ENCODE assay signal across 9 cellular contexts in the genomic region with DNA sequence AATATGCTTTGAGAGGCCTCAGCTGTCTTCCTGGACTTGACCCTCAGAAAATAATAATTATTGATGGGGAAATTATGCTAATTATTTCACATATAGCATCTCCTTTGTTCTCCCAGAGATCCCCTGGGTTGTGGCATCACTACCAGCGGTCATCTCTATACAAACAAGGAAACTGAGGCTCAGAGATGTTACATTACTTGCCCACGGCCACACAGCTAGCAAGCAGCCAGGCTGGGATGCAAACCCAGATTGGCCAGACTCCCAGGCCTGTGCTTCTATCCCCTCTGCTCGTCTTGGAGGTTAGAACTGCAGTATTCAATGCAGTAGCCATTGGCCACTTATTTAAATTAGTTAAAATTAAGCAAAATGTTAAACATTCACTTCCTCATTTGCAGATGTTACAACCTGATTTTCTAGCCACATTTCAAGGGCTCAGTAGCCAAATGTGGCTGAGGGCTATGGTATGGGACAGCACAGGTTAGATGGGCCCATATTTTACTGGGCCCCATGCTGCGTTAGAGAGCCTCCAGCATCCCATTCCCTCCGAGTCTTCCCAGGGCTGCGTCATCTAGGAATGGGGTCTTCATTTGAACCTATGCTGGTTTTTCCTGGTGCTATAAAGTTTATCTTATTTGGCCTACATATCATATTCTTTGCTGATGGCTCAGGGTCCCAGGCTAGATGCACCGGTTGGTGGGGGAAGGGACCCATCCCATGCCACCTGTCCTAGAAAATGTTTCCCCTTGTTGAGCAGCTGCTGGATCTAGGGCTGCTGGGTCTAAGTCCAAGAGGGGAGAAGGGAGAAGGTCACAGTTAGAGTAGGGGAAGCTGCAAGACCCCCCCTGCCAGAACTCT. TPM values are rescaled to one million over a fixed set of nuclear protein-coding genes. Genes with fewer than 3 reads are reported as not detected.
DNase-seq lines count a peak whose midpoint lies in the region; ATAC-seq, FAIRE-seq and TF ChIP-seq lines count a peak whose summit lies in the region.
"Had no signal": no experiment of that assay in that cellular context is flagged by ENCODE, and none has a peak within 500 bp of the region (broad histone marks: within the 10 kb centered on the region; RNA-seq: fewer than 3 reads in every experiment).

No MANE protein-coding gene starts in this region.

- in situ Hi-C loops in GM12878 (cut with MboI): no loop called here

- no peaks in the 10 kb centered on the region for H4K20me1 ChIP-seq in Karpas-422 (ENCODE audit: insufficient read depth, low read depth, low read length)
- no peaks in the 10 kb centered on the region for H4K20me1 ChIP-seq in GM12878 (ENCODE audit: control insufficient read depth, insufficient read depth)

- CTCF ChIA-PET in GM12878 (lab: Yijun Ruan, JAX): interaction anchor here (1.0 to 2.3 kb wide), 4 partner anchors 10 to 39 kb away, joined by 3 to 12 read pairs (median 5); no protein-coding TSS in a partner anchor

- no peaks in the 10 kb centered on the region for H3K36me3 Mint-ChIP-seq in naive B cell

- no peak for FAIRE-seq in GM12878 (lab: Jason Lieb, UNC)

- H3K9me2 ChIP-seq in Karpas-422 (replicated peaks; ENCODE audit: insufficient read depth, low read length): no peaks in the 10 kb centered on the region

- H3K9me3 ChIP-seq in Karpas-422 (ENCODE audit: low read length) (no peaks in the 10 kb centered on the region), GM12878 (replicated peaks; ENCODE audit: control insufficient read depth, insufficient read depth, low read length) (no peaks in the 10 kb centered on the region)
- H3K9me3 ChIP-seq: gastroesophageal sphincter had no signal

- intact Hi-C loops in GM12878 (cut with micrococcal nuclease; ENCODE audit: unreplicated experiment): no loop called here

- H3K36me3 ChIP-seq in Karpas-422 (ENCODE audit: insufficient read depth, low read length) (no peaks in the 10 kb centered on the region), GM12878 (ENCODE audit: control insufficient read depth in 2 of 2, insufficient read depth in 2 of 2, low read length in 1 of 2) (peaks cover 0 to 8% of the 10 kb centered on the region in 2 experiments)

- H3K4me3 ChIP-seq in Karpas-422 (ENCODE audit: low read length): peak overlapping the region; percentile 87
- peak overlapping the region; percentile 100 for H3K4me3 ChIP-seq in GM12878

- H3K4me2 ChIP-seq in Karpas-422 (ENCODE audit: low read depth, low read length, poor library complexity, severe bottlenecking): peak overlapping the region; percentile 95
- H3K4me2 ChIP-seq in GM12878 (ENCODE audit: control insufficient read depth, insufficient read depth): peak overlapping the region; percentile 93

- TF ChIP-seq POLR2A in GM12878 (IDR thresholded peaks at IDR 0.05; ENCODE audit: low read depth, low read length): no peak

- SMC1A ChIA-PET in GM12878 (lab: Charles Lee; ENCODE audit: uncharacterized antibody, unreplicated experiment): interaction anchor here (1.2 to 2.2 kb wide), 4 partner anchors 10 to 39 kb away, joined by 5 to 11 read pairs (median 8); partner anchors contain the start of gene CRY2

- BruUV-seq in GM12878 (replicated peaks; lab: Mats Ljungman, UMichigan): no TSS peak

- POLR2A ChIA-PET in GM12878 (lab: Charles Lee): interaction anchor here (0.6 to 4.2 kb wide), 4 partner anchors 10 to 39 kb away, joined by 3 to 27 read pairs (median 16); partner anchors contain the start of gene CRY2

- peak; percentile 14 for DNase-seq in CD1c-positive myeloid dendritic cell (ENCODE audit: extremely low spot score)
- peak; percentile 72 for DNase-seq in Karpas-422
- DNase-seq in GM12878 (ENCODE audit: low read depth, low spot score): no peak
- no peak for DNase-seq in naive B cell
- DNase-seq in activated CD4-positive, alpha-beta T cell treated with anti-CD3 and anti-CD28 coated beads, Interleukin-2, amount 50 U/mL, for 1 hour: no peak
- no peak for DNase-seq in NCI-H146 treated with DMSO at 0.1 percent for 48 hours (lab: John Stamatoyannopoulos, UW; ENCODE audit: unreplicated experiment)

- no peaks in the 10 kb centered on the region for H3K9me3 Mint-ChIP-seq in naive B cell

- H3K27ac ChIP-seq in Karpas-422 (ENCODE audit: low read length): peak overlapping the region; percentile 63
- H3K27ac ChIP-seq in GM12878 (ENCODE audit: control insufficient read depth, insufficient read depth): no peak overlapping the region; the same call in 1 of the 2 replicates
- H3K27ac ChIP-seq: gastroesophageal sphincter had no signal

- peaks cover 26% of the 10 kb centered on the region for H3K79me2 ChIP-seq in Karpas-422 (ENCODE audit: low read length)
- peaks cover 25% of the 10 kb centered on the region for H3K79me2 ChIP-seq in GM12878 (ENCODE audit: control insufficient read depth, insufficient read depth, low read length)

- no peaks in the 10 kb centered on the region for H3K27me3 ChIP-seq in Karpas-422 (ENCODE audit: low read length)
- H3K27me3 ChIP-seq in GM12878 (replicated peaks in 1 of 2; ENCODE audit: control insufficient read depth in 2 of 2, insufficient read depth in 2 of 2, low read length in 1 of 2): no peaks in the 10 kb centered on the region
- H3K27me3 ChIP-seq: gastroesophageal sphincter had no signal

- TF ChIP-seq RAD21 in GM12878 (IDR thresholded peaks at IDR 0.05; ENCODE audit: insufficient read depth, low read depth, low read length): no peak

- no peak for TF ChIP-seq CTCF in GM12878 (IDR thresholded peaks at IDR 0.05 in 2 of 3, conservative IDR thresholded peaks at IDR 0.05 in 1 of 3; ENCODE audit: control insufficient read depth in 2 of 3, extremely low read depth in 1 of 3, insufficient read depth in 1 of 3, low read depth in 3 of 3, low read length in 3 of 3)

- H2AFZ ChIP-seq in Karpas-422 (ENCODE audit: low read length) (no peak overlapping the region), GM12878 (ENCODE audit: control insufficient read depth, low read depth, low read length) (no peak overlapping the region)

- H3K4me3 Mint-ChIP-seq in naive B cell: peak overlapping the region; percentile 35 to 98 (median 92)

- peaks cover 44 to 49% (median 46%) of the 10 kb centered on the region in 3 donors for H3K4me1 Mint-ChIP-seq in naive B cell

- RAD21 ChIA-PET in GM12878 (lab: Charles Lee; ENCODE audit: unreplicated experiment): interaction anchor here (0.9 to 4.1 kb wide), 4 partner anchors 10 to 44 kb away, joined by 3 to 23 read pairs (median 9); partner anchors contain the start of gene CRY2

- peak overlapping the region; percentile 86 for H3K9ac ChIP-seq in Karpas-422 (ENCODE audit: low read length)
- H3K9ac ChIP-seq in GM12878 (ENCODE audit: control insufficient read depth, insufficient read depth, low read length): peak overlapping the region; percentile 38; the same call in 1 of the 2 replicates

- peak overlapping the region in 2 of 6 donors; percentile 47 to 73 for H3K27ac Mint-ChIP-seq in naive B cell

- H3K27me3 Mint-ChIP-seq in naive B cell: no peaks in the 10 kb centered on the region

- no peak for ATAC-seq in GM12878
- no peak for ATAC-seq in naive B cell (ENCODE audit: low read depth in 2 of 2)
- no peak for ATAC-seq in GM21717 (IDR thresholded peaks at IDR 0.05; ENCODE audit: unreplicated experiment)
- no peak for ATAC-seq in HG03095 (IDR thresholded peaks at IDR 0.05; ENCODE audit: unreplicated experiment)
- ATAC-seq: gastroesophageal sphincter had no signal

- TF ChIP-seq EP300 in GM12878 (IDR thresholded peaks at IDR 0.05; ENCODE audit: borderline replicate concordance in 1 of 2, control insufficient read depth in 1 of 2, low read depth in 2 of 2, low read length in 2 of 2): no peak

- WGBS in GM12878 (ENCODE audit: insufficient coverage, insufficient replicate concordance, low lambda C conversion rate, missing lambda C conversion rate): 69% methylated on average over 7 of the region's 7 CpGs

- H3K4me1 ChIP-seq in Karpas-422 (ENCODE audit: low read length) (peaks cover 31% of the 10 kb centered on the region), GM12878 (ENCODE audit: control insufficient read depth, insufficient read depth, low read length) (peaks cover 23% of the 10 kb centered on the region)

RNA-seq across cellular contexts. Expression of gene SLC35C1, which starts 2.2 kb away (rescaled TPM):
- 4.5 and 4.8 TPM in 2 replicates for total RNA-seq in Karpas-422 (2014; rRNA removed; shearing (Covaris generic); ENCODE audit: low replicate concordance)
- total RNA-seq in GM12878 (2013; cell fraction: nucleolus; rRNA removed): 8.5 and 9.0 TPM in 2 replicates
- 2.6 and 4.2 TPM in 2 replicates for total RNA-seq in GM12878 (2014; rRNA removed)
- 1.3 TPM in 2 replicates for total RNA-seq in GM12878 (2014; rRNA removed; fragmentation: Illumina TruSeq; extraction: Trizol)
- 8.9 and 9.7 TPM in 2 replicates for total RNA-seq in GM12878 (2021)
- 2.6 TPM for polyA plus RNA-seq in GM12878 (2011; ENCODE audit: low read depth)
- polyA plus RNA-seq in GM12878 (2011; rRNA removed): 0.39 and 0.96 TPM in 2 replicates
- polyA plus RNA-seq in GM12878 (2011; cell fraction: cytosol; rRNA removed): 2.7 and 4.1 TPM in 2 replicates
- polyA plus RNA-seq in GM12878 (2011; cell fraction: nucleus; rRNA removed): 4.0 and 4.5 TPM in 2 replicates
- 5.3 and 5.4 TPM in 2 replicates for polyA plus RNA-seq in GM12878 (2012)
- 2.4 and 4.3 TPM in 2 replicates for polyA plus RNA-seq in GM12878 (2014; fragmentation: Illumina TruSeq; extraction: Trizol)
- under 1 TPM; 0.55 to 0.95 TPM for polyA plus RNA-seq in GM12878 (2014; fragmentation: Nextera tagmentation; extraction: Ambion mirVana)
- 5.0 and 6.5 TPM in 2 replicates for polyA plus RNA-seq in GM12878 (2014; rRNA removed)
- 1 to 10 TPM; 6.0 to 6.9 TPM for polyA plus RNA-seq in GM12878 (2016; fragmentation: Nextera tagmentation; extraction: Ambion mirVana)
- 4.3 and 10.5 TPM in 2 replicates for polyA minus RNA-seq in GM12878 (2011; rRNA and poly(A)+ RNA removed)
- 6.2 and 6.5 TPM in 2 replicates for polyA minus RNA-seq in GM12878 (2011; cell fraction: cytosol; rRNA and poly(A)+ RNA removed)
- polyA minus RNA-seq in GM12878 (2011; cell fraction: nucleus; rRNA and poly(A)+ RNA removed): 3.6 and 6.5 TPM in 2 replicates
- 1 to 10 TPM; 3.3 to 7.6 (median 5.7) TPM for polyA plus RNA-seq in naive B cell (ENCODE audit: low read depth in 6 of 6)

RNA-seq across cellular contexts. Expression of gene CRY2, which starts 40.1 kb away (rescaled TPM):
- total RNA-seq in Karpas-422 (2014; rRNA removed; shearing (Covaris generic); ENCODE audit: low replicate concordance): 12.5 and 16.1 TPM in 2 replicates
- total RNA-seq in GM12878 (2013; cell fraction: nucleolus; rRNA removed): 60.8 and 75.2 TPM in 2 replicates
- total RNA-seq in GM12878 (2014; rRNA removed) (8.7 and 9.1 TPM in 2 replicates), GM12878 (2014; rRNA removed; fragmentation: Illumina TruSeq; extraction: Trizol) (5.6 and 6.6 TPM in 2 replicates), GM12878 (2021) (13.9 and 14.7 TPM in 2 replicates)
- polyA plus RNA-seq in GM12878 (2011; ENCODE audit: low read depth): 4.5 TPM
- polyA plus RNA-seq in GM12878 (2011; rRNA removed) (6.6 and 11.4 TPM in 2 replicates), GM12878 (2014; fragmentation: Illumina TruSeq; extraction: Trizol) (6.0 and 7.1 TPM in 2 replicates), GM12878 (2014; fragmentation: Nextera tagmentation; extraction: Ambion mirVana) (1 to 10 TPM; 1.2 to 1.4 TPM), GM12878 (2014; rRNA removed) (8.5 and 8.8 TPM in 2 replicates), GM12878 (2016; fragmentation: Nextera tagmentation; extraction: Ambion mirVana) (1 to 10 TPM; 7.6 to 8.7 TPM), naive B cell (ENCODE audit: low read depth in 6 of 6) (10 to 100 TPM in 5 of 6 donors, 1 to 10 TPM in 1; 10.0 to 34.2 (median 26.7) TPM)
- 10.7 and 10.8 TPM in 2 replicates for polyA plus RNA-seq in GM12878 (2011; cell fraction: cytosol; rRNA removed)
- polyA plus RNA-seq in GM12878 (2011; cell fraction: nucleus; rRNA removed): 38.9 and 40.6 TPM in 2 replicates
- 7.6 and 8.4 TPM in 2 replicates for polyA plus RNA-seq in GM12878 (2012)
- 23.0 and 25.4 TPM in 2 replicates for polyA minus RNA-seq in GM12878 (2011; rRNA and poly(A)+ RNA removed)
- 5.7 and 6.7 TPM in 2 replicates for polyA minus RNA-seq in GM12878 (2011; cell fraction: cytosol; rRNA and poly(A)+ RNA removed)
- 15.0 and 22.9 TPM in 2 replicates for polyA minus RNA-seq in GM12878 (2011; cell fraction: nucleus; rRNA and poly(A)+ RNA removed)

Comparison
In these comparisons a context has a peak if more than half of its experiments do, and no peak if none do; other contexts are left out.
1. DNase-seq: peak in CD1c-positive myeloid dendritic cell (single experiment) and Karpas-422 (single experiment); none in GM12878 (single experiment), naive B cell (single experiment), activated CD4-positive, alpha-beta T cell treated with anti-CD3 and anti-CD28 coated beads, Interleukin-2, amount 50 U/mL, for 1 hour (single experiment) and NCI-H146 treated with DMSO at 0.1 percent for 48 hours (single experiment).